8 cellular contexts compared by ENCODE assay signal in the genomic region with DNA sequence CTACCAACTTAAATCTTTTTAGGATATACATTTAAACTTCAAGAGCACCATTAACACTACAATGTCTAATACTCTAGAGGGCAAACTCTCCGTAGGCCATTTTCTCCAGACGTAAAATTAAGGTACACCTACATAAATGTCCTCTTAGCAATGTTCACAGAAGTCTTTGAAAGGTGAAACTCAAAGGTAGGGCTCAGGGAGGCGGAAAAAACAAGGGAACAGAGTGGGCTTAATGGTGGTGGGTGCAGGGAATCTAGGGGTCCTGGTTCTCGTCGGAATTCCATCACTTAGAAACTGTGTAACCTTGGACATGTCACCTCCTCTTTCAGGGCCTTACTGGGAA. TPM values are rescaled to one million over a fixed set of nuclear protein-coding genes. Genes with fewer than 3 reads are reported as not detected.
DNase-seq lines count a peak whose midpoint lies in the region; ATAC-seq and TF ChIP-seq lines count a peak whose summit lies in the region.

No MANE protein-coding gene starts in this region.

- POLR2A ChIA-PET in CD8-positive, alpha-beta memory T cell (lab: Charles Lee) = interaction anchor here (0.8 to 1.9 kb wide), 4 partner anchors 47 to 478 kb away, joined by 3 to 14 read pairs (median 6); partner anchors contain the start of genes AAK1 and GFPT1

- no peak overlapping the region for H3K4ac ChIP-seq in H9 (ENCODE audit: low read depth, low read length)

- peak overlapping the region; percentile 96 to 100 (median 98) for H3K27ac Mint-ChIP-seq in CD8-positive, alpha-beta memory T cell
- H3K27ac Mint-ChIP-seq in H9 (peak overlapping the region; percentile 92 to 98 (median 97); a peak in 6 of 7 replicates), glutamatergic neuron (ENCODE audit: unreplicated experiment) (peak overlapping the region; percentile 97)
- H3K27ac Mint-ChIP-seq in T-helper 2 cell treated with Interferon-gamma antibody and Interleukin-4, amounts not matched to agents 5 μg/mL and 100 μg/mL, for 36 hours = peak overlapping the region; percentile 96

- TF ChIP-seq CTCF in H9 (conservative IDR thresholded peaks at IDR 0.05) (no peak), glutamatergic neuron (IDR thresholded peaks at IDR 0.05; ENCODE audit: partially characterized antibody, unreplicated experiment) (no peak)

- ATAC-seq in HG02623 (IDR thresholded peaks at IDR 0.05; ENCODE audit: unreplicated experiment) = no peak

- H3K56ac ChIP-seq in H9 (ENCODE audit: insufficient read length, low read depth, low read length) = peak overlapping the region; percentile 95

- H4K8ac ChIP-seq in H9 (replicated peaks; ENCODE audit: insufficient read length, low read depth, low read length) = peak overlapping the region; percentile 91

- H2BK15ac ChIP-seq in H9 (ENCODE audit: low read depth, low read length) = no peak overlapping the region

- H4K20me1 ChIP-seq in H9 (ENCODE audit: control insufficient read depth, insufficient read depth, insufficient read length) = no peaks in the 10 kb centered on the region

- H3K27ac ChIP-seq in CD8-positive, alpha-beta memory T cell (ENCODE audit: low read depth, low read length) = peak overlapping the region; percentile 91
- peak overlapping the region; percentile 95 for H3K27ac ChIP-seq in H9 (ENCODE audit: insufficient read length, low read depth, low read length)
- H3K27ac ChIP-seq in skin epidermis = peak overlapping the region; percentile 67 to 99 (median 97)

- H3K23ac ChIP-seq in H9 (ENCODE audit: insufficient read length, low read depth, low read length) = no peak overlapping the region

- no peak overlapping the region for H2AK5ac ChIP-seq in H9 (ENCODE audit: insufficient read length, low read length)

- peak overlapping the region; percentile 98 for H4K5ac ChIP-seq in H9 (ENCODE audit: insufficient read length, low read depth, low read length)

- H3K9ac ChIP-seq in H9 (ENCODE audit: extremely low read depth, insufficient read length, low read length) = peak overlapping the region; percentile 89

- peak overlapping the region; percentile 100 for H3K4me2 ChIP-seq in H9 (ENCODE audit: insufficient read depth, insufficient read length, low read length)

- H3K36me3 Mint-ChIP-seq in CD8-positive, alpha-beta memory T cell = peaks cover 0 to 18% (median 7%) of the 10 kb centered on the region in 3 donors
- H3K36me3 Mint-ChIP-seq in H9 (ENCODE audit: insufficient read depth in 1 of 3, low read depth in 3 of 3) (peaks cover 0 to 16% (median 4%) of the 10 kb centered on the region in 3 experiments; a peak in 3 of 7 replicates), glutamatergic neuron (ENCODE audit: unreplicated experiment) (no peaks in the 10 kb centered on the region)
- H3K36me3 Mint-ChIP-seq in T-helper 2 cell treated with Interferon-gamma antibody and Interleukin-4, amounts not matched to agents 5 μg/mL and 100 μg/mL, for 36 hours (ENCODE audit: low read depth) = peaks cover 12% of the 10 kb centered on the region

- H2BK12ac ChIP-seq in H9 (ENCODE audit: insufficient read length, low read depth, low read length) = peak overlapping the region; percentile 45

- H3K9me3 Mint-ChIP-seq in CD8-positive, alpha-beta memory T cell = peaks cover 0 to 2% (median 0%) of the 10 kb centered on the region in 5 donors
- peaks cover 0 to 4% of the 10 kb centered on the region in 2 experiments; a peak in 2 of 5 replicates for H3K9me3 Mint-ChIP-seq in H9
- peaks cover 8% of the 10 kb centered on the region for H3K9me3 Mint-ChIP-seq in T-helper 2 cell treated with Interferon-gamma antibody and Interleukin-4, amounts not matched to agents 5 μg/mL and 100 μg/mL, for 36 hours
- H3K9me3 Mint-ChIP-seq in glutamatergic neuron (ENCODE audit: unreplicated experiment) = peaks cover 7% of the 10 kb centered on the region

- no peak overlapping the region for H3T11ph ChIP-seq in H9 (ENCODE audit: low read length)

- H3K18ac ChIP-seq in H9 (ENCODE audit: insufficient read length, low read depth, low read length) = no peak overlapping the region

- DNase-seq in CD8-positive, alpha-beta memory T cell = no peak
- DNase-seq in H9 (no peak), glutamatergic neuron (no peak), SIG-M5 (lab: John Stamatoyannopoulos, UW) (no peak), DMS 273 treated with DMSO at 0.1 percent for 48 hours (lab: John Stamatoyannopoulos, UW) (no peak)
- no peak for DNase-seq in T-helper 2 cell treated with Interferon-gamma antibody and Interleukin-4, amounts not matched to agents 5 μg/mL and 100 μg/mL, for 36 hours (ENCODE audit: low spot score)

- H2BK20ac ChIP-seq in H9 (ENCODE audit: low read depth, low read length, poor library complexity, severe bottlenecking) = no peak overlapping the region

- no peaks in the 10 kb centered on the region for H3K36me3 ChIP-seq in CD8-positive, alpha-beta memory T cell (ENCODE audit: insufficient read depth, low read length)

- H3K23me2 ChIP-seq in H9 (ENCODE audit: insufficient read length, low read depth, low read length, poor library complexity, severe bottlenecking) = peaks cover 11% of the 10 kb centered on the region

- no peaks in the 10 kb centered on the region for H3K9me3 ChIP-seq in CD8-positive, alpha-beta memory T cell (ENCODE audit: low read length)
- no peaks in the 10 kb centered on the region for H3K9me3 ChIP-seq in H9 (ENCODE audit: control insufficient read depth, low read depth, low read length)

- no peaks in the 10 kb centered on the region for H3K79me2 ChIP-seq in H9 (ENCODE audit: insufficient read depth, low read length)

- no CpG with 5 or more reads among the region's 5 CpGs for WGBS in H9 (ENCODE audit: extremely low coverage, insufficient read length, low lambda C conversion rate)

- peaks cover 37 to 59% (median 47%) of the 10 kb centered on the region in 3 donors for H3K4me1 Mint-ChIP-seq in CD8-positive, alpha-beta memory T cell
- H3K4me1 Mint-ChIP-seq in H9 (peaks cover 27 to 28% of the 10 kb centered on the region in 2 experiments), glutamatergic neuron (ENCODE audit: low read depth, unreplicated experiment) (peaks cover 7% of the 10 kb centered on the region)
- H3K4me1 Mint-ChIP-seq in T-helper 2 cell treated with Interferon-gamma antibody and Interleukin-4, amounts not matched to agents 5 μg/mL and 100 μg/mL, for 36 hours (ENCODE audit: low read depth) = peaks cover 21% of the 10 kb centered on the region

- H2AFZ ChIP-seq in H9 (ENCODE audit: low read length) = peak overlapping the region; percentile 96

- peak overlapping the region; percentile 92 to 99 (median 99) for H3K4me3 Mint-ChIP-seq in CD8-positive, alpha-beta memory T cell
- peak overlapping the region; percentile 93 to 96 for H3K4me3 Mint-ChIP-seq in H9
- peak overlapping the region; percentile 91 for H3K4me3 Mint-ChIP-seq in T-helper 2 cell treated with Interferon-gamma antibody and Interleukin-4, amounts not matched to agents 5 μg/mL and 100 μg/mL, for 36 hours
- peak overlapping the region; percentile 84 for H3K4me3 Mint-ChIP-seq in glutamatergic neuron (ENCODE audit: unreplicated experiment)

- H4K91ac ChIP-seq in H9 (ENCODE audit: insufficient read length, low read depth, low read length) = peak overlapping the region; percentile 45

- H3K14ac ChIP-seq in H9 (ENCODE audit: insufficient read depth, low read length) = peak overlapping the region; percentile 87; the same call in 1 of the 2 replicates

- peaks cover 23% of the 10 kb centered on the region for H3K4me1 ChIP-seq in CD8-positive, alpha-beta memory T cell (ENCODE audit: insufficient read depth, low read length)
- H3K4me1 ChIP-seq in H9 (ENCODE audit: insufficient read depth, low read length) = no peaks in the 10 kb centered on the region; the same call in 1 of the 2 replicates

- no peaks in the 10 kb centered on the region for H3K79me1 ChIP-seq in H9 (ENCODE audit: insufficient read depth, low read depth, low read length, poor library complexity, severe bottlenecking)

- H3K4me3 ChIP-seq in CD8-positive, alpha-beta memory T cell (ENCODE audit: low read length) = peak overlapping the region; percentile 73
- H3K4me3 ChIP-seq in skin epidermis = peak overlapping the region; percentile 48 to 71 (median 68)

- H3K27me3 Mint-ChIP-seq in CD8-positive, alpha-beta memory T cell = no peaks in the 10 kb centered on the region
- H3K27me3 Mint-ChIP-seq in H9 (ENCODE audit: low read depth) (no peaks in the 10 kb centered on the region), glutamatergic neuron (ENCODE audit: unreplicated experiment) (peaks cover 10% of the 10 kb centered on the region)
- H3K27me3 Mint-ChIP-seq in T-helper 2 cell treated with Interferon-gamma antibody and Interleukin-4, amounts not matched to agents 5 μg/mL and 100 μg/mL, for 36 hours (ENCODE audit: low read depth) = no peaks in the 10 kb centered on the region

- CTCF ChIA-PET in CD8-positive, alpha-beta memory T cell (lab: Charles Lee) = interaction anchor here (1.0 to 1.9 kb wide), 11 partner anchors 8 to 866 kb away, joined by 3 to 11 read pairs (median 4); partner anchors contain the start of gene FAM136A

- H2BK5ac ChIP-seq in H9 (ENCODE audit: insufficient read length, low read length) = peak overlapping the region; percentile 94

- no peaks in the 10 kb centered on the region for H3K27me3 ChIP-seq in CD8-positive, alpha-beta memory T cell (ENCODE audit: insufficient read depth, low read length, poor library complexity, severe bottlenecking)
- H3K27me3 ChIP-seq in H9 (ENCODE audit: insufficient read depth, low read length) = no peaks in the 10 kb centered on the region

- H2BK120ac ChIP-seq in H9 (ENCODE audit: low read depth, low read length, poor library complexity, severe bottlenecking) = no peak overlapping the region

RNA-seq across cellular contexts. Expression of gene NFU1, which starts 0.7 kb away (rescaled TPM):
- 10 to 100 TPM; 40.4 to 43.2 TPM for total RNA-seq in CD8-positive, alpha-beta memory T cell
- 78.3 TPM for polyA plus RNA-seq in CD8-positive, alpha-beta memory T cell
- total RNA-seq in H9 (2021) = 61.4 and 63.0 TPM in 2 replicates
- 40.0 TPM for total RNA-seq in glutamatergic neuron (ENCODE audit: unreplicated experiment)

RNA-seq across cellular contexts. Expression of gene GFPT1, which starts 49.5 kb away (rescaled TPM):
- total RNA-seq in CD8-positive, alpha-beta memory T cell = 10 to 100 TPM; 38.7 to 40.0 TPM
- polyA plus RNA-seq in CD8-positive, alpha-beta memory T cell = 10.7 TPM
- total RNA-seq in H9 (2021) = 75.8 and 84.4 TPM in 2 replicates
- 39.3 TPM for total RNA-seq in glutamatergic neuron (ENCODE audit: unreplicated experiment)
